Comparison of ENCODE assay signal across 30 cellular contexts in genomic region chr10:108591417-108591816, GRCh38.
"Had no signal": no experiment of that assay in that cellular context is flagged by ENCODE, and none has a peak within 500 bp of the region (broad histone marks: within the 10 kb centered on the region; RNA-seq: fewer than 3 reads in every experiment).

No MANE protein-coding gene starts in this region.

- H3K36me3 ChIP-seq: brain microvascular endothelial cell, esophagus squamous epithelium, heart left ventricle, neutrophil, pancreas, right atrium auricular region, spleen, WERI-Rb-1 had no signal

- H3K4me1 ChIP-seq: esophagus squamous epithelium, heart left ventricle, pancreas, psoas muscle, right atrium auricular region had no signal

- FAIRE-seq: colon, endothelial cell of umbilical vein, islet of Langerhans, pancreas had no signal

- H3K36me3 Mint-ChIP-seq: activated CD8-positive, alpha-beta memory T cell treated with anti-CD3 and anti-CD28 coated beads, Interleukin-2, amount 10 ng/mL, durations not matched to agents 7 days and 5 days; type B pancreatic cell had no signal

- H3K27me3 ChIP-seq: brain microvascular endothelial cell, esophagus squamous epithelium, heart left ventricle, neutrophil, pancreas, right atrium auricular region, spleen, testis had no signal

- DNase-seq: activated CD4-positive, alpha-beta T cell treated with anti-CD3 and anti-CD28 coated beads, Interleukin-2, amount 10 ng/mL, durations not matched to agents 7 days and 5 days; activated CD4-positive, CD25-positive, alpha-beta regulatory T cell treated with anti-CD3 and anti-CD28 coated beads, Interleukin-2, amount 50 U/mL, for 72 hours; activated CD8-positive, alpha-beta memory T cell treated with anti-CD3 and anti-CD28 coated beads, Interleukin-2, amount 10 ng/mL, durations not matched to agents 7 days and 5 days; activated CD8-positive, alpha-beta T cell treated with anti-CD3 and anti-CD28 coated beads for 36 hours; activated gamma-delta T cell; activated naive CD4-positive, alpha-beta T cell treated with anti-CD3 and anti-CD28 coated beads, Interleukin-2, amount 50 U/mL, for 16 hours; activated naive CD8-positive, alpha-beta T cell treated with anti-CD3 and anti-CD28 coated beads, Interleukin-2, amount 50 U/mL, for 24 hours; activated T-cell treated with anti-CD3 and anti-CD28 coated beads for 4 hours; anterior cingulate cortex; brain microvascular endothelial cell; effector memory CD4-positive, alpha-beta T cell; esophagus squamous epithelium; heart left ventricle; left cardiac atrium; pancreas; psoas muscle; spleen; stimulated activated CD4-positive, alpha-beta T cell treated with anti-CD3 and anti-CD28 coated beads, Interleukin-4, amount 100 ng/mL, for 1 hour; stimulated activated naive CD4-positive, alpha-beta T cell; T-helper 17 cell; testis; WERI-Rb-1 had no signal

- H3K4me3 ChIP-seq: esophagus squamous epithelium, heart left ventricle, pancreas, psoas muscle, right atrium auricular region, spleen, testis had no signal

- H3K27ac ChIP-seq: brain microvascular endothelial cell, esophagus squamous epithelium, heart left ventricle, neutrophil, pancreas, psoas muscle, right atrium auricular region, spleen, testis, WERI-Rb-1 had no signal

- H3K4me1 Mint-ChIP-seq: activated CD4-positive, alpha-beta T cell treated with anti-CD3 and anti-CD28 coated beads, Interleukin-2, amount 10 ng/mL, durations not matched to agents 7 days and 5 days; activated CD8-positive, alpha-beta memory T cell treated with anti-CD3 and anti-CD28 coated beads, Interleukin-2, amount 10 ng/mL, durations not matched to agents 7 days and 5 days; activated naive CD8-positive, alpha-beta T cell treated with anti-CD3 and anti-CD28 coated beads, Interleukin-2, amount 50 U/mL, for 24 hours; central memory CD8-positive, alpha-beta T cell; T-helper 17 cell had no signal

- H3K4me3 Mint-ChIP-seq: activated CD4-positive, alpha-beta T cell treated with anti-CD3 and anti-CD28 coated beads, Interleukin-2, amount 10 ng/mL, durations not matched to agents 7 days and 5 days; activated CD8-positive, alpha-beta memory T cell treated with anti-CD3 and anti-CD28 coated beads, Interleukin-2, amount 10 ng/mL, durations not matched to agents 7 days and 5 days; activated CD8-positive, alpha-beta T cell treated with anti-CD3 and anti-CD28 coated beads for 36 hours; activated naive CD8-positive, alpha-beta T cell treated with anti-CD3 and anti-CD28 coated beads, Interleukin-2, amount 50 U/mL, for 24 hours; central memory CD8-positive, alpha-beta T cell; nephron; T-helper 17 cell; type B pancreatic cell had no signal

- H3K9me3 Mint-ChIP-seq: activated CD4-positive, alpha-beta T cell treated with anti-CD3 and anti-CD28 coated beads, Interleukin-2, amount 10 ng/mL, durations not matched to agents 7 days and 5 days; activated CD8-positive, alpha-beta T cell treated with anti-CD3 and anti-CD28 coated beads for 36 hours; nephron; type B pancreatic cell had no signal

- ATAC-seq: activated CD8-positive, alpha-beta memory T cell treated with anti-CD3 and anti-CD28 coated beads, Interleukin-2, amount 10 ng/mL, durations not matched to agents 7 days and 5 days; activated CD8-positive, alpha-beta T cell treated with anti-CD3 and anti-CD28 coated beads for 36 hours; activated naive CD8-positive, alpha-beta T cell treated with anti-CD3 and anti-CD28 coated beads, Interleukin-2, amount 50 U/mL, for 24 hours; heart left ventricle; left cardiac atrium; pancreas; psoas muscle; T-helper 17 cell had no signal

- H3K27ac Mint-ChIP-seq: activated CD4-positive, alpha-beta T cell treated with anti-CD3 and anti-CD28 coated beads, Interleukin-2, amount 10 ng/mL, durations not matched to agents 7 days and 5 days; activated CD8-positive, alpha-beta memory T cell treated with anti-CD3 and anti-CD28 coated beads, Interleukin-2, amount 10 ng/mL, durations not matched to agents 7 days and 5 days; activated CD8-positive, alpha-beta T cell treated with anti-CD3 and anti-CD28 coated beads for 36 hours; activated naive CD8-positive, alpha-beta T cell treated with anti-CD3 and anti-CD28 coated beads, Interleukin-2, amount 50 U/mL, for 24 hours; nephron; T-helper 17 cell; type B pancreatic cell had no signal

- H3K9me3 ChIP-seq: esophagus squamous epithelium, heart left ventricle, neutrophil, pancreas, psoas muscle, right atrium auricular region, spleen, testis had no signal

- H3K27me3 Mint-ChIP-seq: activated CD4-positive, alpha-beta T cell treated with anti-CD3 and anti-CD28 coated beads, Interleukin-2, amount 10 ng/mL, durations not matched to agents 7 days and 5 days; activated CD8-positive, alpha-beta memory T cell treated with anti-CD3 and anti-CD28 coated beads, Interleukin-2, amount 10 ng/mL, durations not matched to agents 7 days and 5 days; activated CD8-positive, alpha-beta T cell treated with anti-CD3 and anti-CD28 coated beads for 36 hours; activated naive CD8-positive, alpha-beta T cell treated with anti-CD3 and anti-CD28 coated beads, Interleukin-2, amount 50 U/mL, for 24 hours; central memory CD8-positive, alpha-beta T cell; T-helper 17 cell had no signal
